ENCODE assay signal across 8 cellular contexts in genomic region chr7:38359081-38359601, GRCh38.
DNase-seq lines count a peak whose midpoint lies in the region; ATAC-seq and TF ChIP-seq lines count a peak whose summit lies in the region.
"Not testable (repeated sequence)": the region's sequence is repeated elsewhere in the genome, so short reads cannot be mapped to it uniquely, and the experiment has no call there.

No MANE protein-coding gene starts in this region.

- H4K20me1 ChIP-seq in IMR-90 (ENCODE audit: insufficient read depth, low read length): not testable (repeated sequence)

- not testable (repeated sequence) for H3K23ac ChIP-seq in IMR-90 (ENCODE audit: low read depth, low read length)

- not testable (repeated sequence) for BruUV-seq in IMR-90 (replicated peaks; lab: Mats Ljungman, UMichigan)

- H3K4me1 ChIP-seq in IMR-90 (ENCODE audit: control insufficient read depth, insufficient read depth, low read length); sigmoid colon; upper lobe of right lung: not testable (repeated sequence)

- not testable (repeated sequence) for H2BK5ac ChIP-seq in IMR-90 (ENCODE audit: low read depth, low read length, poor library complexity, severe bottlenecking)

- 0 out of 2 replicates have a peak, but pooled peaks have one; percentile 5 for TF ChIP-seq CTCF in IMR-90 (conservative IDR thresholded peaks at IDR 0.05; ENCODE audit: low read depth, low read length)
- TF ChIP-seq CTCF in sigmoid colon (IDR thresholded peaks at IDR 0.05): not testable (repeated sequence)
- TF ChIP-seq CTCF in upper lobe of right lung (IDR thresholded peaks at IDR 0.05): peak; percentile 52

- DNase-seq in HCEC 1CT (peak; percentile 7), T-helper 17 cell (peak; percentile 53 to 73 (median 65)), activated gamma-delta T cell treated with Interleukin-2 at 50 U/mL for 16 hours (peak; percentile 69), head of caudate nucleus (peak in 33 of 42 donors; percentile 29 to 85 (median 59)), sigmoid colon (peak; percentile 78), upper lobe of right lung (peak; percentile 78)
- not testable (repeated sequence) for DNase-seq in IMR-90

- not testable (repeated sequence) for H4K8ac ChIP-seq in IMR-90 (ENCODE audit: low read depth in 2 of 2, low read length in 2 of 2)

- H3K36me3 ChIP-seq in IMR-90 (ENCODE audit: control insufficient read depth, insufficient read depth, low read length); sigmoid colon; upper lobe of right lung: not testable (repeated sequence)

- H4K91ac ChIP-seq in IMR-90 (ENCODE audit: insufficient read depth, low read depth, low read length): not testable (repeated sequence)

- not testable (repeated sequence) for H3K27ac ChIP-seq in IMR-90 (ENCODE audit: insufficient read depth, low read length)
- H3K27ac ChIP-seq in sigmoid colon (peak overlapping the region in 1 of 4 donors; percentile 40), upper lobe of right lung (peak overlapping the region; percentile 63)

- H3K4ac ChIP-seq in IMR-90 (ENCODE audit: low read depth, low read length): not testable (repeated sequence)

- H3K4me2 ChIP-seq in IMR-90 (ENCODE audit: low read depth, low read length): not testable (repeated sequence)

- POLR2A ChIA-PET in IMR-90 (lab: Charles Lee; ENCODE audit: unreplicated experiment): not testable (repeated sequence)

- H3K36me3 Mint-ChIP-seq in T-helper 17 cell (ENCODE audit: low read depth): not testable (repeated sequence)

- not testable (repeated sequence) for H3K56ac ChIP-seq in IMR-90 (ENCODE audit: extremely low read depth, insufficient read depth, low read length)

- H2BK20ac ChIP-seq in IMR-90 (ENCODE audit: low read depth, low read length): not testable (repeated sequence)

- not testable (repeated sequence) for H2AK9ac ChIP-seq in IMR-90 (replicated peaks; ENCODE audit: low read depth, low read length, poor library complexity)

- intact Hi-C loops in IMR-90 (cut with micrococcal nuclease); head of caudate nucleus (cut with DNase I); sigmoid colon (cut with DNase I); upper lobe of right lung (cut with DNase I): not testable (repeated sequence)

- in situ Hi-C loops in IMR-90 (cut with MboI; ENCODE audit: low sequenced_read_pairs): not testable (repeated sequence)

- TF ChIP-seq POLR2A in IMR-90 (IDR thresholded peaks at IDR 0.05; ENCODE audit: low read depth, low read length); sigmoid colon (IDR thresholded peaks at IDR 0.05): not testable (repeated sequence)

- H3K27me3 ChIP-seq in IMR-90 (ENCODE audit: control insufficient read depth, insufficient read depth, low read length); sigmoid colon; upper lobe of right lung: not testable (repeated sequence)

- H3K27ac Mint-ChIP-seq in T-helper 17 cell: peak overlapping the region; percentile 98

- CTCF ChIA-PET in IMR-90 (lab: Yijun Ruan, JAX): interaction anchor here (0.7 to 1.2 kb wide), 2 partner anchors 12 to 15 kb away, joined by 3 read pairs; no protein-coding TSS in a partner anchor

- H3K4me3 ChIP-seq in IMR-90 (ENCODE audit: insufficient read depth, low read depth, low read length); sigmoid colon: not testable (repeated sequence)
- peak overlapping the region; percentile 31 for H3K4me3 ChIP-seq in upper lobe of right lung

- not testable (repeated sequence) for H3K79me1 ChIP-seq in IMR-90 (ENCODE audit: low read depth in 1 of 2, low read length in 2 of 2)

- peak; percentile 77 for ATAC-seq in GM18498 (IDR thresholded peaks at IDR 0.05; ENCODE audit: unreplicated experiment)
- ATAC-seq in IMR-90 (ENCODE audit: low read depth): peak; percentile 94
- ATAC-seq in T-helper 17 cell: peak; percentile 78
- peak; percentile 86 for ATAC-seq in upper lobe of right lung

- not testable (repeated sequence) for H3K27me3 Mint-ChIP-seq in T-helper 17 cell

- H3K9ac ChIP-seq in IMR-90 (ENCODE audit: low read depth, low read length): not testable (repeated sequence)

- H2BK15ac ChIP-seq in IMR-90 (ENCODE audit: low read depth, low read length): not testable (repeated sequence)

- not testable (repeated sequence) for H3K9me1 ChIP-seq in IMR-90 (ENCODE audit: insufficient read depth, low read length)

- WGBS in IMR-90 (ENCODE audit: extremely low coverage in 2 of 2, insufficient read length in 1 of 2), 2 experiments: 79% methylated on average over 3 of the region's 5 CpGs; no CpG with 5 or more reads in 1 of the 2 experiments
- 39 to 46% methylated on average over 5 of the region's 5 CpGs for WGBS in sigmoid colon, 2 donors

- dilution Hi-C loops in IMR-90 (cut with HindIII; ENCODE audit: low sequenced_read_pairs, unreplicated experiment): not testable (repeated sequence)

- peak overlapping the region; percentile 95 for H3K4me3 Mint-ChIP-seq in T-helper 17 cell

- H2AK5ac ChIP-seq in IMR-90 (ENCODE audit: low read depth, low read length): not testable (repeated sequence)

- H3K18ac ChIP-seq in IMR-90 (ENCODE audit: low read depth, low read length): not testable (repeated sequence)

- not testable (repeated sequence) for TF ChIP-seq EP300 in sigmoid colon (IDR thresholded peaks at IDR 0.05)

- not testable (repeated sequence) for H2AFZ ChIP-seq in IMR-90 (replicated peaks; ENCODE audit: low read length, poor library complexity)

- TF ChIP-seq RAD21 in IMR-90 (IDR thresholded peaks at IDR 0.05; ENCODE audit: low read length): not testable (repeated sequence)

- H2BK120ac ChIP-seq in IMR-90 (ENCODE audit: low read depth, low read length): not testable (repeated sequence)

- not testable (repeated sequence) for H3K9me3 ChIP-seq in IMR-90 (ENCODE audit: control insufficient read depth, insufficient read depth, low read length); T-helper 17 cell (ENCODE audit: control insufficient read depth, low read length, poor library complexity, severe bottlenecking); sigmoid colon; upper lobe of right lung

- H3K14ac ChIP-seq in IMR-90 (replicated peaks; ENCODE audit: low read depth, low read length): not testable (repeated sequence)

- H4K5ac ChIP-seq in IMR-90 (ENCODE audit: low read depth, low read length): not testable (repeated sequence)

- peaks cover 45% of the 10 kb centered on the region for H3K4me1 Mint-ChIP-seq in T-helper 17 cell
